16 cellular contexts compared by ENCODE assay signal in genomic region chr3:50008931-50009330, GRCh38.
DNase-seq lines count a peak whose midpoint lies in the region; FAIRE-seq and TF ChIP-seq lines count a peak whose summit lies in the region.
"Had no signal": no experiment of that assay in that cellular context is flagged by ENCODE, and none has a peak within 500 bp of the region (broad histone marks: within the 10 kb centered on the region; RNA-seq: fewer than 3 reads in every experiment).

No MANE protein-coding gene starts in this region.

- H3K18ac ChIP-seq in neuronal stem cell (ENCODE audit: low read length) = no peak overlapping the region

- H3K27ac ChIP-seq in astrocyte (ENCODE audit: low read depth, low read length) = no peak overlapping the region
- H3K27ac ChIP-seq in neuronal stem cell (replicated peaks; ENCODE audit: low read length) = no peak overlapping the region

- no peak overlapping the region for H3K9ac ChIP-seq in astrocyte (ENCODE audit: low read length)
- H3K9ac ChIP-seq in neuronal stem cell (ENCODE audit: low read depth, low read length, poor library complexity) = no peak overlapping the region

- DNase-seq in AG08395 (ENCODE audit: low spot score) = peak; percentile 42
- DNase-seq in HT1080 (ENCODE audit: low read depth) = peak; percentile 54
- DNase-seq in astrocyte (ENCODE audit: low read depth) = peak; percentile 43
- DNase-seq in iris pigment epithelial cell (ENCODE audit: low read depth) = peak; percentile 47
- DNase-seq in neuronal stem cell (ENCODE audit: low spot score) = no peak
- no peak for DNase-seq in HK-2 (ENCODE audit: unreplicated experiment)
- DNase-seq in inferior parietal cortex (ENCODE audit: extremely low spot score) = no peak
- DNase-seq in GM19239 (ENCODE audit: insufficient read length, low spot score) = no peak
- DNase-seq: activated CD4-positive, alpha-beta memory T cell treated with anti-CD3 and anti-CD28 coated beads for 36 hours; activated effector memory CD4-positive, alpha-beta T cell treated with anti-CD3 and anti-CD28 coated beads, Interleukin-2, amount 50 U/mL, for 16 hours; BE2C; KBM-7; NCI-H2029 treated with DMSO at 0.1 percent for 48 hours; stimulated activated CD8-positive, alpha-beta memory T cell treated with anti-CD3 and anti-CD28 coated beads, Interleukin-4, amount 100 ng/mL, for 48 hours had no signal

- no peak for TF ChIP-seq CTCF in astrocyte (IDR thresholded peaks at IDR 0.05; ENCODE audit: insufficient read depth, low read depth, low read length)

- H4K91ac ChIP-seq in neuronal stem cell (ENCODE audit: low read depth, low read length, poor library complexity) = no peak overlapping the region

- H2AK5ac ChIP-seq in neuronal stem cell (ENCODE audit: low read depth, low read length) = no peak overlapping the region

- H3K4me1 Mint-ChIP-seq in astrocyte (ENCODE audit: low read depth, unreplicated experiment) = peaks cover 10% of the 10 kb centered on the region

- H3K4me3 Mint-ChIP-seq in astrocyte (ENCODE audit: unreplicated experiment) = no peak overlapping the region
- H3K4me3 Mint-ChIP-seq: activated CD4-positive, alpha-beta memory T cell treated with anti-CD3 and anti-CD28 coated beads for 36 hours; T-helper 2 cell treated with Interferon-gamma antibody and Interleukin-4, amounts not matched to agents 5 μg/mL and 100 μg/mL, for 36 hours had no signal

- H4K8ac ChIP-seq in neuronal stem cell (ENCODE audit: low read depth, low read length) = no peak overlapping the region

- FAIRE-seq in astrocyte (lab: Jason Lieb, UNC) (no peak), GM19239 (lab: Jason Lieb, UNC) (no peak)
- FAIRE-seq: frontal cortex had no signal

- no peak overlapping the region for H2BK12ac ChIP-seq in neuronal stem cell (ENCODE audit: low read length)

- H3K9me3 ChIP-seq in astrocyte (ENCODE audit: insufficient read depth, low read depth, low read length) = no peaks in the 10 kb centered on the region
- H3K9me3 ChIP-seq in neuronal stem cell (replicated peaks in 1 of 2; ENCODE audit: control insufficient read depth in 2 of 2, insufficient read depth in 1 of 2, low read depth in 1 of 2, low read length in 2 of 2) = no peaks in the 10 kb centered on the region
- H3K9me3 ChIP-seq: BE2C had no signal

- peaks cover 2% of the 10 kb centered on the region for H3K79me1 ChIP-seq in neuronal stem cell (ENCODE audit: low read depth, low read length)

- no peak overlapping the region for H3K23ac ChIP-seq in neuronal stem cell (ENCODE audit: low read depth, low read length, poor library complexity)

- H2BK120ac ChIP-seq in neuronal stem cell (ENCODE audit: low read depth, low read length) = no peak overlapping the region

- H3K14ac ChIP-seq in neuronal stem cell (ENCODE audit: low read length) = no peak overlapping the region

- H3K4me1 ChIP-seq in astrocyte (ENCODE audit: insufficient read depth, low read length) (peaks cover 3% of the 10 kb centered on the region), neuronal stem cell (ENCODE audit: control insufficient read depth in 2 of 2, insufficient read depth in 1 of 2, low read depth in 1 of 2, low read length in 2 of 2) (peaks cover 0 to under 1% of the 10 kb centered on the region in 2 donors)
- H3K4me1 ChIP-seq: BE2C had no signal

- H3K4me2 ChIP-seq in astrocyte (ENCODE audit: low read length) (no peak overlapping the region), neuronal stem cell (ENCODE audit: insufficient read depth, low read length, poor library complexity, severe bottlenecking) (no peak overlapping the region)

- H2BK5ac ChIP-seq in neuronal stem cell (ENCODE audit: low read length) = no peak overlapping the region

- H3K4me3 ChIP-seq in astrocyte (ENCODE audit: insufficient read depth, low read depth, low read length) (no peak overlapping the region), neuronal stem cell (ENCODE audit: low read length in 2 of 2) (no peak overlapping the region)

- peaks cover 14% of the 10 kb centered on the region for H3K36me3 Mint-ChIP-seq in astrocyte (ENCODE audit: low read depth, unreplicated experiment)

- H3K9me3 Mint-ChIP-seq in astrocyte (ENCODE audit: unreplicated experiment) = no peaks in the 10 kb centered on the region
- H3K9me3 Mint-ChIP-seq: activated CD4-positive, alpha-beta memory T cell treated with anti-CD3 and anti-CD28 coated beads for 36 hours; T-helper 2 cell treated with Interferon-gamma antibody and Interleukin-4, amounts not matched to agents 5 μg/mL and 100 μg/mL, for 36 hours had no signal

- H3K36me3 ChIP-seq in astrocyte (ENCODE audit: insufficient read depth, low read length) (no peaks in the 10 kb centered on the region), neuronal stem cell (replicated peaks in 1 of 2; ENCODE audit: control insufficient read depth in 2 of 2, insufficient read depth in 2 of 2, low read length in 2 of 2) (peaks cover 5 to 57% of the 10 kb centered on the region in 2 donors)
- H3K36me3 ChIP-seq: BE2C had no signal

- no peaks in the 10 kb centered on the region for H3K27me3 Mint-ChIP-seq in astrocyte (ENCODE audit: low read depth, unreplicated experiment)
- H3K27me3 Mint-ChIP-seq: activated CD4-positive, alpha-beta memory T cell treated with anti-CD3 and anti-CD28 coated beads for 36 hours had no signal

- no peak overlapping the region for H2BK15ac ChIP-seq in neuronal stem cell (ENCODE audit: low read length)

- peaks cover 23% of the 10 kb centered on the region for H3K79me2 ChIP-seq in astrocyte (ENCODE audit: insufficient read depth, low read length)

- WGBS in neuronal stem cell (ENCODE audit: extremely low coverage in 2 of 2, insufficient read length in 2 of 2, insufficient replicate concordance in 1 of 2), 2 donors = no CpG with 5 or more reads among the region's 1 CpG

- H3K27me3 ChIP-seq in astrocyte (ENCODE audit: insufficient read depth, low read length) (no peaks in the 10 kb centered on the region), neuronal stem cell (ENCODE audit: control insufficient read depth in 3 of 3, insufficient read depth in 3 of 3, low read depth in 1 of 3, low read length in 3 of 3) (no peaks in the 10 kb centered on the region)
- H3K27me3 ChIP-seq: BE2C had no signal

- H3K4ac ChIP-seq in neuronal stem cell (ENCODE audit: low read length) = no peak overlapping the region

- H2AFZ ChIP-seq in astrocyte (ENCODE audit: low read depth, low read length) = no peak overlapping the region
- H2AFZ ChIP-seq in neuronal stem cell (ENCODE audit: low read length) = no peak overlapping the region

- peaks cover 32% of the 10 kb centered on the region for H4K20me1 ChIP-seq in astrocyte (ENCODE audit: insufficient read depth, low read length)

- no peak overlapping the region for H3K27ac Mint-ChIP-seq in astrocyte (ENCODE audit: unreplicated experiment)
- H3K27ac Mint-ChIP-seq: activated CD4-positive, alpha-beta memory T cell treated with anti-CD3 and anti-CD28 coated beads for 36 hours; T-helper 2 cell treated with Interferon-gamma antibody and Interleukin-4, amounts not matched to agents 5 μg/mL and 100 μg/mL, for 36 hours had no signal

Comparison
In these comparisons a context has a peak if more than half of its experiments do, and no peak if none do; other contexts are left out.
1. DNase-seq: peak in AG08395 (single experiment), HT1080 (single experiment), astrocyte (single experiment) and iris pigment epithelial cell (single experiment); none in neuronal stem cell (single experiment), HK-2 (single experiment), inferior parietal cortex (single experiment) and GM19239 (single experiment).